Comparison of ENCODE assay signal across 9 cellular contexts in genomic region chr14:93160353-93160801, GRCh38. TPM values are rescaled to one million over a fixed set of nuclear protein-coding genes. Genes with fewer than 3 reads are reported as not detected.
A peak's percentile ranks its signal among the peaks of the same experiment; 100 is the strongest.
DNase-seq lines count a peak whose midpoint lies in the region; ATAC-seq, FAIRE-seq and TF ChIP-seq lines count a peak whose summit lies in the region.
"Had no signal": no experiment of that assay in that cellular context is flagged by ENCODE, and none has a peak within 500 bp of the region (broad histone marks: within the 10 kb centered on the region; RNA-seq: fewer than 3 reads in every experiment).

No MANE protein-coding gene starts in this region.

- no peaks in the 10 kb centered on the region for H3K9me3 Mint-ChIP-seq in astrocyte (ENCODE audit: unreplicated experiment)

- H3K4me1 ChIP-seq in astrocyte (ENCODE audit: insufficient read depth, low read length) = no peaks in the 10 kb centered on the region
- no peaks in the 10 kb centered on the region for H3K4me1 ChIP-seq in osteoblast (ENCODE audit: insufficient read depth, low read length)

- H3K9me3 ChIP-seq in astrocyte (ENCODE audit: insufficient read depth, low read depth, low read length) = no peaks in the 10 kb centered on the region
- H3K9me3 ChIP-seq in osteoblast (ENCODE audit: low read depth, low read length) = no peaks in the 10 kb centered on the region

- FAIRE-seq in astrocyte (lab: Jason Lieb, UNC) = no peak

- H3K36me3 ChIP-seq in astrocyte (ENCODE audit: insufficient read depth, low read length) (no peaks in the 10 kb centered on the region), osteoblast (ENCODE audit: insufficient read depth, low read length) (no peaks in the 10 kb centered on the region)

- H3K4me2 ChIP-seq in astrocyte (ENCODE audit: low read length) = no peak overlapping the region
- no peak overlapping the region for H3K4me2 ChIP-seq in osteoblast (ENCODE audit: insufficient read depth, low read length)

- DNase-seq in NOMO-1 treated with DMSO at 0.1 percent for 48 hours (lab: John Stamatoyannopoulos, UW; ENCODE audit: unreplicated experiment) (peak; percentile 22), NOMO-1 (lab: John Stamatoyannopoulos, UW; ENCODE audit: unreplicated experiment in 2 of 2) (no peak), astrocyte (ENCODE audit: low read depth) (no peak), osteoblast (ENCODE audit: insufficient read length, low spot score, missing footprints) (peak; percentile 53)
- DNase-seq: T-helper 17 cell had no signal

- H4K20me1 ChIP-seq in astrocyte (ENCODE audit: insufficient read depth, low read length) (no peaks in the 10 kb centered on the region), osteoblast (ENCODE audit: insufficient read depth, low read length) (no peaks in the 10 kb centered on the region)

- no peak overlapping the region for H3K9ac ChIP-seq in astrocyte (ENCODE audit: low read length)

- no peaks in the 10 kb centered on the region for H3K4me1 Mint-ChIP-seq in astrocyte (ENCODE audit: low read depth, unreplicated experiment)
- H3K4me1 Mint-ChIP-seq: T-helper 17 cell had no signal

- H2AFZ ChIP-seq in astrocyte (ENCODE audit: low read depth, low read length) = no peak overlapping the region
- H2AFZ ChIP-seq in osteoblast (ENCODE audit: low read length) = no peak overlapping the region

- no peak overlapping the region for H3K27ac Mint-ChIP-seq in astrocyte (ENCODE audit: unreplicated experiment)
- H3K27ac Mint-ChIP-seq: T-helper 17 cell had no signal

- H3K27ac ChIP-seq in astrocyte (ENCODE audit: low read depth, low read length) (no peak overlapping the region), osteoblast (ENCODE audit: low read depth, low read length) (no peak overlapping the region)

- H3K27me3 ChIP-seq in astrocyte (ENCODE audit: insufficient read depth, low read length) (no peaks in the 10 kb centered on the region), osteoblast (ENCODE audit: insufficient read depth, low read length) (no peaks in the 10 kb centered on the region)

- H3K4me3 ChIP-seq in astrocyte (ENCODE audit: insufficient read depth, low read depth, low read length) (no peak overlapping the region), osteoblast (ENCODE audit: insufficient read depth, low read length) (no peak overlapping the region)

- ATAC-seq in GM21447 (IDR thresholded peaks at IDR 0.05; ENCODE audit: unreplicated experiment) (no peak), HG03460 (IDR thresholded peaks at IDR 0.05; ENCODE audit: unreplicated experiment) (no peak), GM21381 (IDR thresholded peaks at IDR 0.05; ENCODE audit: unreplicated experiment) (no peak)
- ATAC-seq: T-helper 17 cell had no signal

- peak; percentile 54 for TF ChIP-seq CTCF in LNCAP (IDR thresholded peaks at IDR 0.05)
- peak; percentile 9 for TF ChIP-seq CTCF in astrocyte (IDR thresholded peaks at IDR 0.05; ENCODE audit: insufficient read depth, low read depth, low read length)
- TF ChIP-seq CTCF in osteoblast (IDR thresholded peaks at IDR 0.05; ENCODE audit: extremely low read depth, low read depth, low read length) = peak; percentile 46

- H3K4me3 Mint-ChIP-seq in astrocyte (ENCODE audit: unreplicated experiment) = no peak overlapping the region
- H3K4me3 Mint-ChIP-seq: T-helper 17 cell had no signal

- H3K79me2 ChIP-seq in astrocyte (ENCODE audit: insufficient read depth, low read length) (no peaks in the 10 kb centered on the region), osteoblast (ENCODE audit: insufficient read depth, low read length) (no peaks in the 10 kb centered on the region)

- H3K27me3 Mint-ChIP-seq in astrocyte (ENCODE audit: low read depth, unreplicated experiment) = peaks cover 2% of the 10 kb centered on the region
- H3K27me3 Mint-ChIP-seq: T-helper 17 cell had no signal

- H3K36me3 Mint-ChIP-seq in astrocyte (ENCODE audit: low read depth, unreplicated experiment) = no peaks in the 10 kb centered on the region

RNA-seq across cellular contexts. Expression of gene MOAP1, which starts 24.3 kb away (rescaled TPM):
- total RNA-seq in astrocyte (15.8 and 16.1 TPM in 2 replicates), osteoblast (16.6 and 18.3 TPM in 2 replicates)

RNA-seq across cellular contexts. Expression of gene LYSET, which starts 24.7 kb away (rescaled TPM):
- total RNA-seq in astrocyte = 9.1 and 9.8 TPM in 2 replicates
- 10.1 and 11.5 TPM in 2 replicates for total RNA-seq in osteoblast

RNA-seq across cellular contexts. Expression of gene ITPK1, which starts 44.7 kb away (rescaled TPM):
- 11.2 and 13.0 TPM in 2 replicates for total RNA-seq in astrocyte
- 25.0 and 25.3 TPM in 2 replicates for total RNA-seq in osteoblast

RNA-seq across cellular contexts. Expression of gene GON7, which starts 46.5 kb away (rescaled TPM):
- total RNA-seq in astrocyte (5.3 and 5.4 TPM in 2 replicates), osteoblast (11.2 and 11.6 TPM in 2 replicates)

RNA-seq across cellular contexts. Expression of gene UBR7, which starts 46.7 kb away (rescaled TPM):
- total RNA-seq in astrocyte (7.3 and 7.8 TPM in 2 replicates), osteoblast (20.6 and 25.3 TPM in 2 replicates)

Comparison
In these comparisons a context has a peak if more than half of its experiments do, and no peak if none do; other contexts are left out.
1. DNase-seq: peak in NOMO-1 treated with DMSO at 0.1 percent for 48 hours (single experiment) and osteoblast (single experiment); none in NOMO-1 (0 of 2) and astrocyte (single experiment).
2. Peak in every context shown above with its lines, with median percentiles within 50 percentile points of each other: CTCF ChIP-seq.